ENCODE assay signal across 8 cellular contexts in the genomic region with DNA sequence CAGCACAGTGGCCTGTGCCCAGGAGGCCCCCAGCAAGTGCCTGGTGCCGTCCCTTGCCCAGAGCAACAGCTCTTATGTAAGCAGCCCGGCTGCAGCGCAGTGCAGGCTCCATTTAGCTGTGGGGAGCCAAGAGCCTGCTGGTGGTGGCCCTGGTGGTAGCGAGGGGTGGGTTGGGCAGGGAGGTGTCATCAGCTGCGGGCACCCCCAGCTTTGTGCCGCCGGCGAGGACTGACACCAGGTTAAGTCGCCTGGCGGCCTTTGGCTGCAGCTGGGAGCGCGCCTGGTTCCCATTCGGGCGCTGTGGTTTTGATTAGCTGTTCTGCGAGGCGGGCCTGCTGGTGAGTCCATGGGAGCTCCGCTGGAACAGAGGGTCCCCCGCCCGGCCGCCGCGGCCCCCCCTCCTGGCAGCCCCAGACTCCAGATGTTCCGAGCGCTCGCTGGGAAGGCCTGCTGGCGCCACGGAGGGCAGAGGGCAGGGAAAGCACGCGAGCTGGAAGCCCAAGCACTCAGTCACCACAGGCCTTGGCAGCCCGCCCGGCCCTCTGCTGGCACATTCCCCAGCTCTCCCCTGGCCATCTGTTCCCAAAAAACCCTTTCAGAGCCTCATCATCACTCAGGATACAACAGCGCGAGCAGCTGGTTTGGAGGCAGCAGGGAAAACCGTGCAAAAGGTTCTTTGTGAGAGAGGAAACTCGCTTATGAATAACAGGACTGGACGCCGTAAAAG. TPM values are rescaled to one million over a fixed set of nuclear protein-coding genes. Genes with fewer than 3 reads are reported as not detected.
DNase-seq lines count a peak whose midpoint lies in the region; ATAC-seq, FAIRE-seq and TF ChIP-seq lines count a peak whose summit lies in the region.

No MANE protein-coding gene starts in this region.

- no peaks in the 10 kb centered on the region for H3K27me3 ChIP-seq in esophagus muscularis mucosa

- peak; percentile 24 for TF ChIP-seq POLR2A in esophagus muscularis mucosa (IDR thresholded peaks at IDR 0.05; ENCODE audit: low read depth)

- peak overlapping the region; percentile 80 to 91 (median 84) for H3K27ac ChIP-seq in esophagus muscularis mucosa (replicated peaks in 1 of 4)

- peak; percentile 97 for FAIRE-seq in HTR-8/SVneo (lab: Jason Lieb, UNC)

- no peak overlapping the region for H3K4me3 Mint-ChIP-seq in activated CD8-positive, alpha-beta memory T cell treated with anti-CD3 and anti-CD28 coated beads, Interleukin-2, amount 10 ng/mL, durations not matched to agents 7 days and 5 days

- H3K36me3 ChIP-seq in esophagus muscularis mucosa, result peaks cover 0 to 45% (median 34%) of the 10 kb centered on the region in 4 donors

- H3K9me3 ChIP-seq in esophagus muscularis mucosa, result no peaks in the 10 kb centered on the region

- peaks cover 45% of the 10 kb centered on the region for H3K27me3 Mint-ChIP-seq in activated CD8-positive, alpha-beta memory T cell treated with anti-CD3 and anti-CD28 coated beads, Interleukin-2, amount 10 ng/mL, durations not matched to agents 7 days and 5 days

- no peaks in the 10 kb centered on the region for H3K9me3 Mint-ChIP-seq in activated CD8-positive, alpha-beta memory T cell treated with anti-CD3 and anti-CD28 coated beads, Interleukin-2, amount 10 ng/mL, durations not matched to agents 7 days and 5 days (ENCODE audit: low read depth)

- peaks cover 93 to 99% (median 97%) of the 10 kb centered on the region in 4 donors for H3K4me1 ChIP-seq in esophagus muscularis mucosa

- CTCF ChIA-PET in activated CD8-positive, alpha-beta memory T cell treated with anti-CD3 and anti-CD28 coated beads, Interleukin-2, amount 10 ng/mL, durations not matched to agents 7 days and 5 days (lab: Charles Lee), result interaction anchor here (0.9 to 1.4 kb wide), 3 partner anchors 22 to 43 kb away, joined by 3 to 5 read pairs (median 3); no protein-coding TSS in a partner anchor

- H3K4me1 Mint-ChIP-seq in activated CD8-positive, alpha-beta memory T cell treated with anti-CD3 and anti-CD28 coated beads, Interleukin-2, amount 10 ng/mL, durations not matched to agents 7 days and 5 days, result peaks cover 5% of the 10 kb centered on the region

- H3K4me3 ChIP-seq in esophagus muscularis mucosa, result peak overlapping the region; percentile 29 to 42 (median 40)

- intact Hi-C loops in esophagus muscularis mucosa (cut with DNase I), result loop anchor here (2.0 kb wide), 1 partner anchor 23 kb away; no protein-coding TSS in a partner anchor

- 2% methylated on average over 10 of the region's 37 CpGs for WGBS in esophagus muscularis mucosa

- TF ChIP-seq CTCF in esophagus muscularis mucosa (IDR thresholded peaks at IDR 0.05), result peak in 2 of 3 experiments; percentile 2 to 26

- no peak overlapping the region for H3K27ac Mint-ChIP-seq in activated CD8-positive, alpha-beta memory T cell treated with anti-CD3 and anti-CD28 coated beads, Interleukin-2, amount 10 ng/mL, durations not matched to agents 7 days and 5 days

- no peaks in the 10 kb centered on the region for H3K36me3 Mint-ChIP-seq in activated CD8-positive, alpha-beta memory T cell treated with anti-CD3 and anti-CD28 coated beads, Interleukin-2, amount 10 ng/mL, durations not matched to agents 7 days and 5 days

- peak; percentile 84 for TF ChIP-seq EP300 in esophagus muscularis mucosa (IDR thresholded peaks at IDR 0.05)

- DNase-seq in 8988T, result peak; percentile 98
- peak; percentile 97 for DNase-seq in HTR-8/SVneo (ENCODE audit: insufficient read length, low spot score)
- DNase-seq in SHP77 (lab: John Stamatoyannopoulos, UW), result peak; percentile 95 to 96
- peak; percentile 99 for DNase-seq in esophagus muscularis mucosa (ENCODE audit: extremely low spot score)
- DNase-seq in middle frontal gyrus (ENCODE audit: extremely low spot score, low spot score), result peak; percentile 92
- no peak for DNase-seq in central memory CD4-positive, alpha-beta T cell
- DNase-seq in activated CD8-positive, alpha-beta memory T cell treated with anti-CD3 and anti-CD28 coated beads, Interleukin-2, amount 10 ng/mL, durations not matched to agents 7 days and 5 days, result no peak

- no peak for ATAC-seq in GM18517 (IDR thresholded peaks at IDR 0.05; ENCODE audit: unreplicated experiment)
- no peak for ATAC-seq in activated CD8-positive, alpha-beta memory T cell treated with anti-CD3 and anti-CD28 coated beads, Interleukin-2, amount 10 ng/mL, durations not matched to agents 7 days and 5 days

RNA-seq across cellular contexts. Expression of gene ATOH8, which starts 18.4 kb away (rescaled TPM):
- total RNA-seq in esophagus muscularis mucosa, result 100 to 1,000 TPM in 1 of 4 donors, 10 to 100 TPM in 3; 41.1 to 124 (median 62.5) TPM
- under 1 TPM; 0.12 to 0.40 TPM for total RNA-seq in activated CD8-positive, alpha-beta memory T cell treated with anti-CD3 and anti-CD28 coated beads, Interleukin-2, amount 10 ng/mL, durations not matched to agents 7 days and 5 days

Comparison
In these comparisons a context has a peak if more than half of its experiments do, and no peak if none do; other contexts are left out.
1. DNase-seq: peak in 8988T (single experiment), HTR-8/SVneo (single experiment), SHP77 (2 of 2), esophagus muscularis mucosa (single experiment) and middle frontal gyrus (single experiment); none in central memory CD4-positive, alpha-beta T cell (single experiment) and activated CD8-positive, alpha-beta memory T cell treated with anti-CD3 and anti-CD28 coated beads, Interleukin-2, amount 10 ng/mL, durations not matched to agents 7 days and 5 days (single experiment).
2. RNA of gene ATOH8, which starts 18.4 kb away (total RNA-seq): 41.1 to 124 TPM in esophagus muscularis mucosa; 0.12 to 0.40 TPM in activated CD8-positive, alpha-beta memory T cell treated with anti-CD3 and anti-CD28 coated beads, Interleukin-2, amount 10 ng/mL, durations not matched to agents 7 days and 5 days; every median in the first group is over 10 times any median in the second.